In the genomic region with DNA sequence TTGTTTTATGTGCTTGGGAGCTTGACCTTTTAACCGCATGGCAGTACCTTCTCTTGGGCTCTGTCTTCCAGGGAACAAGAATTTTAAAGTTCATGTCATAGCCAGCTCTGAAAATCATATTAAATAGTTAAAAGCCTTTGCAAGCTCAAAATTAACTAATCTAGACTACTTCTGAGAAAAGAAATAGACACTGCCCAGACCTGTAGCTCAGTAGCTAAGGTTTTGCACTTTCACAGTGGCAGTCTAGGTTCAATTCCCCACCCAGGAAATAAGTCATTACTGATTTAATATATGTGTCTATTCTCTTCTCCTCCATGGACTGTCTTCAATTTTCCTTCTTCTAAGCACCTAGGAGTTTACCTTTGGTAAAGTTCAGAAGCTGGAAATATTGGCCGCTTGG, we compare ENCODE assay signal across 1 cellular context.
TF ChIP-seq lines count a peak whose summit lies in the region.

No MANE protein-coding gene starts in this region.

TF ChIP-seq in H1, 55 proteins besides CTCF, POLR2A, EP300 and RAD21:
- TF ChIP-seq TBP (IDR thresholded peaks at IDR 0.05; ENCODE audit: low read depth, low read length), result peak; percentile 98
- TF ChIP-seq, protein P1, sequence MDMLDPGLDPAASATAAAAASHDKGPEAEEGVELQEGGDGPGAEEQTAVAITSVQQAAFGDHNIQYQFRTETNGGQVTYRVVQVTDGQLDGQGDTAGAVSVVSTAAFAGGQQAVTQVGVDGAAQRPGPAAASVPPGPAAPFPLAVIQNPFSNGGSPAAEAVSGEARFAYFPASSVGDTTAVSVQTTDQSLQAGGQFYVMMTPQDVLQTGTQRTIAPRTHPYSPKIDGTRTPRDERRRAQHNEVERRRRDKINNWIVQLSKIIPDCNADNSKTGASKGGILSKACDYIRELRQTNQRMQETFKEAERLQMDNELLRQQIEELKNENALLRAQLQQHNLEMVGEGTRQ (IDR thresholded peaks at IDR 0.05; ENCODE audit: low read length), result no peak
